1 cellular context compared by ENCODE assay signal in genomic region chr9:137205126-137206069, GRCh38.
TF ChIP-seq lines count a peak whose summit lies in the region.

Gene NDOR1 (plus strand): TSS chr9:137205700. CDS start chr9:137205778, 78 bp downstream.
Gene TMEM203 (minus strand): TSS chr9:137205648. CDS start chr9:137205414, 234 bp downstream.

TF ChIP-seq in H1, 55 proteins besides CTCF, POLR2A, EP300 and RAD21:
- TF ChIP-seq POLR2AphosphoS5 (IDR thresholded peaks at IDR 0.05; ENCODE audit: low read depth, low read length): peak; percentile 91
- TF ChIP-seq E2F6 (IDR thresholded peaks at IDR 0.05): peak; percentile 47; the same call in 1 of the 2 replicates
- TF ChIP-seq GTF2F1 (IDR thresholded peaks at IDR 0.05; ENCODE audit: borderline replicate concordance, low read depth, low read length): 0 out of 2 replicates have a peak, but pooled peaks have one; percentile 46
- TF ChIP-seq HDAC6 (IDR thresholded peaks at IDR 0.05; ENCODE audit: low read depth, low read length): no peak
- TF ChIP-seq POU5F1 (IDR thresholded peaks at IDR 0.05; ENCODE audit: low read depth, low read length): no peak
- TF ChIP-seq SRF (IDR thresholded peaks at IDR 0.05; ENCODE audit: low read depth, low read length): peak; percentile 73
- no peak for TF ChIP-seq RXRA (IDR thresholded peaks at IDR 0.05; ENCODE audit: insufficient read depth, low read depth, low read length)
- TF ChIP-seq MAX (IDR thresholded peaks at IDR 0.05): peak; percentile 73
- TF ChIP-seq BCL11A (IDR thresholded peaks at IDR 0.05; ENCODE audit: low read depth in 2 of 2, low read length in 2 of 2): no peak
- no peak for TF ChIP-seq BACH1 (IDR thresholded peaks at IDR 0.05; ENCODE audit: low read length)
- no peak for TF ChIP-seq SIRT6 (IDR thresholded peaks at IDR 0.05; ENCODE audit: low read length)
- TF ChIP-seq TAF7 (optimal IDR thresholded peaks at IDR 0.05; ENCODE audit: borderline replicate concordance, low read depth, low read length): peak; percentile 80
- TF ChIP-seq RBBP5 (IDR thresholded peaks at IDR 0.05; ENCODE audit: borderline replicate concordance, low read depth, low read length): peak; percentile 80; the same call in 1 of the 2 replicates
- peak; percentile 96 for TF ChIP-seq GABPA (IDR thresholded peaks at IDR 0.05; ENCODE audit: borderline replicate concordance, insufficient read depth, low read length)
- peak; percentile 90 for TF ChIP-seq TBP (IDR thresholded peaks at IDR 0.05; ENCODE audit: low read depth, low read length)
- TF ChIP-seq BRCA1 (IDR thresholded peaks at IDR 0.05; ENCODE audit: low read depth, low read length): no peak
- TF ChIP-seq PHF8 (conservative IDR thresholded peaks at IDR 0.05; ENCODE audit: low read depth, low read length): peak; percentile 93
- peak; percentile 97 for TF ChIP-seq KDM5A (IDR thresholded peaks at IDR 0.05; ENCODE audit: low read length)
- peak; percentile 94 for TF ChIP-seq YY1 (IDR thresholded peaks at IDR 0.05; ENCODE audit: low read depth, low read length)
- no peak for TF ChIP-seq SAP30 (IDR thresholded peaks at IDR 0.05; ENCODE audit: insufficient read depth, insufficient replicate concordance, low read length)
- peak; percentile 49; the same call in 1 of the 2 replicates for TF ChIP-seq CHD2 (IDR thresholded peaks at IDR 0.05; ENCODE audit: low read length)
- TF ChIP-seq CREB1 (IDR thresholded peaks at IDR 0.05): peak; percentile 97
- peak; percentile 98 for TF ChIP-seq KDM4A (IDR thresholded peaks at IDR 0.05; ENCODE audit: low read depth, low read length, severe bottlenecking)
- no peak for TF ChIP-seq ZNF274 (IDR thresholded peaks at IDR 0.05; ENCODE audit: borderline replicate concordance, extremely low read depth, low read length)
- peak; percentile 86 for TF ChIP-seq ATF3 (IDR thresholded peaks at IDR 0.05; ENCODE audit: insufficient read depth, low read depth, low read length)
- peak; percentile 94 for TF ChIP-seq TAF1 (IDR thresholded peaks at IDR 0.05; ENCODE audit: low read depth, low read length)
- peak; percentile 28; the same call in 1 of the 2 replicates for TF ChIP-seq JUND (IDR thresholded peaks at IDR 0.05; ENCODE audit: low read length)
- peak; percentile 77 for TF ChIP-seq ASH2L (IDR thresholded peaks at IDR 0.05; ENCODE audit: low read length)
- TF ChIP-seq SIN3A (conservative IDR thresholded peaks at IDR 0.05 in 1 of 2, IDR thresholded peaks at IDR 0.05 in 1 of 2; ENCODE audit: low read depth in 1 of 2, low read length in 2 of 2): peak; percentile 92 to 93; a peak in 3 of 4 replicates
- 0 out of 4 replicates have a peak, but pooled peaks of 1 of the 2 experiments have one; percentile 80 for TF ChIP-seq HDAC2 (IDR thresholded peaks at IDR 0.05; ENCODE audit: borderline replicate concordance in 1 of 2, low read depth in 2 of 2, low read length in 2 of 2)
- no peak for TF ChIP-seq SP2 (IDR thresholded peaks at IDR 0.05; ENCODE audit: low read length)
